ENCODE assay signal across 9 cellular contexts in the genomic region with DNA sequence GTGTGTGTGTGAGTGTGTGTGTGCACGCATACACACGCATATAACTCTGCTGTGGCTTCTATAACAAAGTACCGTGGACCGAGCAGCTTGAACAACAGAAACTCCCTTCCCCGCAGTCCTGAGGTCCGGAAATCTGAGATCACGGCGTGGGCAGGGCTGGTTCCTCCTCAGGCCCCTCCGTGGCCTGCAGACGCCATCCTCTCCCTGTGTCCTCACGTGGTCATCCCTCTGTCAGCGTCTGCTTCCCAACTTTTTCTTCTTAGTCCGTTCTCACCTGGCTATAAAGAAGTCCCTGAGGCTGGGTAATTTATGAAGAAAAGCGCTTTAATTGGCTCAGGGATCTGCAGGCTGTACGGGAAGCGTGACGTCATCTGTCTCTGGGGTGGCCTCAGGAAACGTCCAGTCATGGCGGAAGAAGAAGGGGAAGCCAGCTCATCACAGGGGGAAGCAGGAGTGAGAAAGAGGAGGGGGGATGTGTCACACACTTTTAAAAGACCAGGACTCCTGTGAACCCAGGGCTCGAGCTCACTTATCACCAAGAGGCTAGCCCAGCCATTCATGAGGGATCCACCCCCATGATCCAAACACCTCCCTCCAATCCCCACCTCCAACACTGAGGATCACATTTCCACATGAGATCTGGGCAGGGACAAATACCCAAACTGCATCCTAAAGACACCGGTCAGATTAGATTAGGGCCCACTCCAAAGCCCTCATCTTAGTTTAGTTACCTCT.
DNase-seq lines count a peak whose midpoint lies in the region; ATAC-seq, FAIRE-seq and TF ChIP-seq lines count a peak whose summit lies in the region.
"Had no signal": no experiment of that assay in that cellular context is flagged by ENCODE, and none has a peak within 500 bp of the region (broad histone marks: within the 10 kb centered on the region; RNA-seq: fewer than 3 reads in every experiment).

No MANE protein-coding gene starts in this region.

- POLR2A ChIA-PET in Panc1 (lab: Charles Lee): interaction anchor here (0.6 kb wide), 1 partner anchor 8 kb away, joined by 4 read pairs; no protein-coding TSS in a partner anchor

- TF ChIP-seq CTCF in Panc1 (IDR thresholded peaks at IDR 0.05) (no peak), D721Med (IDR thresholded peaks at IDR 0.05; ENCODE audit: insufficient read depth, missing control alignments) (no peak)

- BruUV-seq in Panc1 (replicated peaks; lab: Mats Ljungman, UMichigan): no TSS peak

- peaks cover 29% of the 10 kb centered on the region for H3K4me1 Mint-ChIP-seq in activated T-helper 2 cell treated with anti-CD3 and anti-CD28 coated beads, Interferon-gamma antibody, Interleukin-2, Interleukin-4, amounts not matched to agents 10 μg/mL and 5 μg/mL and 100 μg/mL, durations not matched to agents 14 hours and 24 hours and 36 hours (ENCODE audit: low read depth)

- H3K36me3 ChIP-seq in Panc1 (ENCODE audit: control insufficient read depth, insufficient read depth, low read length) (no peaks in the 10 kb centered on the region), small intestine (ENCODE audit: control insufficient read depth in 2 of 2, insufficient read depth in 2 of 2, low read length in 2 of 2) (no peaks in the 10 kb centered on the region)

- H3K4me3 Mint-ChIP-seq in activated T-helper 2 cell treated with anti-CD3 and anti-CD28 coated beads, Interferon-gamma antibody, Interleukin-2, Interleukin-4, amounts not matched to agents 10 μg/mL and 5 μg/mL and 100 μg/mL, durations not matched to agents 14 hours and 24 hours and 36 hours (ENCODE audit: low read depth): peak overlapping the region; percentile 86

- H3K27ac ChIP-seq in Panc1 (ENCODE audit: low read length): peak overlapping the region; percentile 92
- peak overlapping the region in 1 of 2 donors; percentile 86 for H3K27ac ChIP-seq in small intestine (ENCODE audit: low read depth in 1 of 2, low read length in 1 of 2)

- no peaks in the 10 kb centered on the region for H3K27me3 Mint-ChIP-seq in activated T-helper 2 cell treated with anti-CD3 and anti-CD28 coated beads, Interferon-gamma antibody, Interleukin-2, Interleukin-4, amounts not matched to agents 10 μg/mL and 5 μg/mL and 100 μg/mL, durations not matched to agents 14 hours and 24 hours and 36 hours (ENCODE audit: low read depth)

- no peaks in the 10 kb centered on the region for H3K27me3 ChIP-seq in Panc1 (ENCODE audit: control insufficient read depth, insufficient read depth, low read length)
- H3K27me3 ChIP-seq in small intestine (ENCODE audit: control insufficient read depth in 2 of 2, insufficient read depth in 2 of 2, low read length in 2 of 2): no peaks in the 10 kb centered on the region

- DNase-seq in GM12891 (ENCODE audit: insufficient read length, low spot score) (peak; percentile 56), Panc1 (ENCODE audit: low read depth, low spot score) (peak; percentile 67), Right ventricle myocardium superior (peak; percentile 73), small intestine (peak; percentile 38), D721Med (ENCODE audit: insufficient read length, low spot score) (no peak), NCI-H2227 treated with DMSO at 0.1 percent for 48 hours (lab: John Stamatoyannopoulos, UW) (no peak)
- peak; percentile 65 for DNase-seq in activated T-helper 2 cell treated with anti-CD3 and anti-CD28 coated beads, Interferon-gamma antibody, Interleukin-2, Interleukin-4, amounts not matched to agents 10 μg/mL and 5 μg/mL and 100 μg/mL, durations not matched to agents 14 hours and 24 hours and 36 hours (ENCODE audit: low spot score)

- CTCF ChIA-PET in Panc1 (lab: Charles Lee): no interaction called here

- in situ Hi-C loops in Panc1 (cut with HindIII; ENCODE audit: low pct_unique_long_range_greater_than_20kb, low sequenced_read_pairs): no loop called here

- peaks cover 4% of the 10 kb centered on the region for H3K9me3 Mint-ChIP-seq in activated T-helper 2 cell treated with anti-CD3 and anti-CD28 coated beads, Interferon-gamma antibody, Interleukin-2, Interleukin-4, amounts not matched to agents 10 μg/mL and 5 μg/mL and 100 μg/mL, durations not matched to agents 14 hours and 24 hours and 36 hours

- no peak for FAIRE-seq in GM12891 (lab: Jason Lieb, UNC)
- no peak for FAIRE-seq in small intestine (lab: Jason Lieb, UNC)
- no peak for FAIRE-seq in D721Med (lab: Jason Lieb, UNC)
- FAIRE-seq: endometrium had no signal

- no peaks in the 10 kb centered on the region for H3K9me3 ChIP-seq in Panc1 (ENCODE audit: control insufficient read depth, insufficient read depth, low read depth, low read length)
- H3K9me3 ChIP-seq in small intestine (ENCODE audit: control insufficient read depth, low read depth): no peaks in the 10 kb centered on the region

- 50 to 81% (median 61%) methylated on average over 21 of the region's 21 CpGs for WGBS in small intestine, 3 donors

- H3K4me3 ChIP-seq in Panc1 (ENCODE audit: low read depth in 2 of 2, low read length in 2 of 2) (peak overlapping the region; percentile 52 to 58), small intestine (ENCODE audit: low read depth in 1 of 2, low read length in 2 of 2) (peak overlapping the region in 1 of 2 donors; percentile 13)

- ATAC-seq in HG02642 (IDR thresholded peaks at IDR 0.05; ENCODE audit: poor library complexity, unreplicated experiment): peak; percentile 44
- ATAC-seq in Panc1: peak; percentile 28
- ATAC-seq in Right ventricle myocardium superior (ENCODE audit: poor library complexity): peak; percentile 73

- no peak for TF ChIP-seq POLR2A in GM12891 (IDR thresholded peaks at IDR 0.05; ENCODE audit: low read depth, low read length)

- H3K27ac Mint-ChIP-seq in activated T-helper 2 cell treated with anti-CD3 and anti-CD28 coated beads, Interferon-gamma antibody, Interleukin-2, Interleukin-4, amounts not matched to agents 10 μg/mL and 5 μg/mL and 100 μg/mL, durations not matched to agents 14 hours and 24 hours and 36 hours: peak overlapping the region; percentile 99

- intact Hi-C loops in Panc1 (cut with micrococcal nuclease; ENCODE audit: unreplicated experiment): no loop called here
- intact Hi-C loops in activated T-helper 2 cell treated with anti-CD3 and anti-CD28 coated beads, Interferon-gamma antibody, Interleukin-2, Interleukin-4, amounts not matched to agents 10 μg/mL and 5 μg/mL and 100 μg/mL, durations not matched to agents 14 hours and 24 hours and 36 hours (cut with micrococcal nuclease): loop anchor here (1.0 to 10.0 kb wide), 10 partner anchors 8 to 1688 kb away; partner anchors contain the start of genes INSIG1, LMBR1 and PAXIP1
- intact Hi-C loops in Right ventricle myocardium superior (cut with DNase I): no loop called here

- H3K36me3 Mint-ChIP-seq in activated T-helper 2 cell treated with anti-CD3 and anti-CD28 coated beads, Interferon-gamma antibody, Interleukin-2, Interleukin-4, amounts not matched to agents 10 μg/mL and 5 μg/mL and 100 μg/mL, durations not matched to agents 14 hours and 24 hours and 36 hours (ENCODE audit: low read depth): peaks cover 7% of the 10 kb centered on the region

- peaks cover 21% of the 10 kb centered on the region for H3K4me1 ChIP-seq in Panc1 (ENCODE audit: control insufficient read depth, insufficient read depth, low read length)
- peaks cover 0 to 3% of the 10 kb centered on the region in 2 donors for H3K4me1 ChIP-seq in small intestine (ENCODE audit: control insufficient read depth in 2 of 2, insufficient read depth in 1 of 2, low read depth in 1 of 2, low read length in 1 of 2)

TF ChIP-seq in GM12891, 5 proteins besides CTCF, POLR2A, EP300 and RAD21:
- TF ChIP-seq SPI1 (IDR thresholded peaks at IDR 0.05; ENCODE audit: low read depth, low read length) (peak; percentile 76), TAF1 (IDR thresholded peaks at IDR 0.05; ENCODE audit: low read depth, low read length) (no peak)

Comparison
In these comparisons a context has a peak if more than half of its experiments do, and no peak if none do; other contexts are left out.
1. DNase-seq: peak in GM12891 (single experiment), Panc1 (single experiment), activated T-helper 2 cell treated with anti-CD3 and anti-CD28 coated beads, Interferon-gamma antibody, Interleukin-2, Interleukin-4, amounts not matched to agents 10 μg/mL and 5 μg/mL and 100 μg/mL, durations not matched to agents 14 hours and 24 hours and 36 hours (single experiment), Right ventricle myocardium superior (single experiment) and small intestine (single experiment); none in D721Med (single experiment) and NCI-H2227 treated with DMSO at 0.1 percent for 48 hours (single experiment).
2. Peak in every context shown above with its lines, with median percentiles within 50 percentile points of each other: ATAC-seq.